Comparison of ENCODE assay signal across 20 cellular contexts in genomic region chr11:133925756-133926155, GRCh38. TPM values are rescaled to one million over a fixed set of nuclear protein-coding genes. Genes with fewer than 3 reads are reported as not detected.
A peak's percentile ranks its signal among the peaks of the same experiment; 100 is the strongest.
DNase-seq lines count a peak whose midpoint lies in the region; ATAC-seq and TF ChIP-seq lines count a peak whose summit lies in the region.
"Had no signal": no experiment of that assay in that cellular context is flagged by ENCODE, and none has a peak within 500 bp of the region (broad histone marks: within the 10 kb centered on the region; RNA-seq: fewer than 3 reads in every experiment).

No MANE protein-coding gene starts in this region.

- intact Hi-C loops in activated CD4-positive, alpha-beta T cell treated with anti-CD3 and anti-CD28 coated beads, Interleukin-2, amount 10 ng/mL, durations not matched to agents 24 days and 14 days (cut with micrococcal nuclease) = loop anchor here (5.0 kb wide), 2 partner anchors 297 to 352 kb away; partner anchors contain the start of genes GLB1L3, NCAPD3 and VPS26B

- peak overlapping the region; percentile 62 for H3K27ac Mint-ChIP-seq in activated CD4-positive, alpha-beta T cell treated with anti-CD3 and anti-CD28 coated beads, Interleukin-2, amount 10 ng/mL, durations not matched to agents 24 days and 14 days
- H3K27ac Mint-ChIP-seq in activated naive CD8-positive, alpha-beta T cell = peak overlapping the region; percentile 16
- no peak overlapping the region for H3K27ac Mint-ChIP-seq in activated naive CD8-positive, alpha-beta T cell treated with anti-CD3 and anti-CD28 coated beads for 36 hours
- no peak overlapping the region for H3K27ac Mint-ChIP-seq in T-helper 17 cell
- peak overlapping the region; percentile 11 for H3K27ac Mint-ChIP-seq in progenitor cell of endocrine pancreas
- H3K27ac Mint-ChIP-seq: B cell; CD4-positive, alpha-beta T cell; CD8-positive, alpha-beta memory T cell; HFFc6 had no signal

- DNase-seq in activated CD4-positive, alpha-beta T cell treated with anti-CD3 and anti-CD28 coated beads, Interleukin-2, amount 10 ng/mL, durations not matched to agents 24 days and 14 days = no peak
- no peak for DNase-seq in activated CD4-positive, alpha-beta T cell treated with anti-CD3 and anti-CD28 coated beads, Interleukin-2, amount 50 U/mL, for 48 hours
- no peak for DNase-seq in activated naive CD8-positive, alpha-beta T cell treated with anti-CD3 and anti-CD28 coated beads for 36 hours
- no peak for DNase-seq in T-helper 17 cell
- no peak for DNase-seq in progenitor cell of endocrine pancreas (ENCODE audit: low spot score, unreplicated experiment)
- no peak for DNase-seq in HUDEP-2 (lab: John Stamatoyannopoulos, UW; ENCODE audit: unreplicated experiment in 76 of 76)
- DNase-seq: CD4-positive, alpha-beta T cell; CD8-positive, alpha-beta memory T cell; DMS 273 treated with DMSO at 0.1 percent for 48 hours; DMS79; EL; GF-D8; GOT3; HFFc6 had no signal

- no peak overlapping the region for H3K4me3 Mint-ChIP-seq in activated CD4-positive, alpha-beta T cell treated with anti-CD3 and anti-CD28 coated beads, Interleukin-2, amount 10 ng/mL, durations not matched to agents 24 days and 14 days
- no peak overlapping the region for H3K4me3 Mint-ChIP-seq in activated naive CD8-positive, alpha-beta T cell
- H3K4me3 Mint-ChIP-seq in activated naive CD8-positive, alpha-beta T cell treated with anti-CD3 and anti-CD28 coated beads for 36 hours = no peak overlapping the region
- H3K4me3 Mint-ChIP-seq in T-helper 17 cell (peak overlapping the region; percentile 31), progenitor cell of endocrine pancreas (ENCODE audit: low read depth) (no peak overlapping the region)
- H3K4me3 Mint-ChIP-seq: B cell; CD14-positive monocyte; CD4-positive, alpha-beta T cell; CD8-positive, alpha-beta memory T cell; HFFc6 had no signal

- no peaks in the 10 kb centered on the region for H3K9me3 ChIP-seq in T-helper 17 cell (ENCODE audit: control insufficient read depth, low read length, poor library complexity, severe bottlenecking)
- H3K9me3 ChIP-seq: BLaER1 treated with 17β-estradiol and CSF1 and Interleukin-3, amounts not matched to agents 10 nM and 100 nM; HAP-1 had no signal

- peaks cover 67% of the 10 kb centered on the region for H3K36me3 Mint-ChIP-seq in activated CD4-positive, alpha-beta T cell treated with anti-CD3 and anti-CD28 coated beads, Interleukin-2, amount 10 ng/mL, durations not matched to agents 24 days and 14 days (ENCODE audit: low read depth)
- H3K36me3 Mint-ChIP-seq in activated naive CD8-positive, alpha-beta T cell = peaks cover 11% of the 10 kb centered on the region
- peaks cover 32% of the 10 kb centered on the region for H3K36me3 Mint-ChIP-seq in activated naive CD8-positive, alpha-beta T cell treated with anti-CD3 and anti-CD28 coated beads for 36 hours
- H3K36me3 Mint-ChIP-seq in T-helper 17 cell (ENCODE audit: low read depth) = peaks cover 9% of the 10 kb centered on the region
- H3K36me3 Mint-ChIP-seq in progenitor cell of endocrine pancreas (ENCODE audit: insufficient read depth) = peaks cover 2% of the 10 kb centered on the region
- H3K36me3 Mint-ChIP-seq: CD14-positive monocyte had no signal

- ATAC-seq in T-helper 17 cell (no peak), HG02588 (IDR thresholded peaks at IDR 0.05; ENCODE audit: unreplicated experiment) (no peak)

- TF ChIP-seq CTCF in progenitor cell of endocrine pancreas (IDR thresholded peaks at IDR 0.05; ENCODE audit: unreplicated experiment) = no peak

- no peaks in the 10 kb centered on the region for H3K9me3 Mint-ChIP-seq in activated CD4-positive, alpha-beta T cell treated with anti-CD3 and anti-CD28 coated beads, Interleukin-2, amount 10 ng/mL, durations not matched to agents 24 days and 14 days
- H3K9me3 Mint-ChIP-seq in activated naive CD8-positive, alpha-beta T cell (ENCODE audit: low read depth) = no peaks in the 10 kb centered on the region
- H3K9me3 Mint-ChIP-seq in activated naive CD8-positive, alpha-beta T cell treated with anti-CD3 and anti-CD28 coated beads for 36 hours = no peaks in the 10 kb centered on the region
- no peaks in the 10 kb centered on the region for H3K9me3 Mint-ChIP-seq in progenitor cell of endocrine pancreas (ENCODE audit: low read depth)
- H3K9me3 Mint-ChIP-seq: CD4-positive, alpha-beta T cell; CD8-positive, alpha-beta memory T cell; HFFc6 had no signal

- no peaks in the 10 kb centered on the region for H3K27me3 Mint-ChIP-seq in activated CD4-positive, alpha-beta T cell treated with anti-CD3 and anti-CD28 coated beads, Interleukin-2, amount 10 ng/mL, durations not matched to agents 24 days and 14 days
- H3K27me3 Mint-ChIP-seq in activated naive CD8-positive, alpha-beta T cell = no peaks in the 10 kb centered on the region
- H3K27me3 Mint-ChIP-seq in activated naive CD8-positive, alpha-beta T cell treated with anti-CD3 and anti-CD28 coated beads for 36 hours = no peaks in the 10 kb centered on the region
- H3K27me3 Mint-ChIP-seq in T-helper 17 cell (no peaks in the 10 kb centered on the region), progenitor cell of endocrine pancreas (peaks cover 3% of the 10 kb centered on the region)
- H3K27me3 Mint-ChIP-seq: CD4-positive, alpha-beta T cell; CD8-positive, alpha-beta memory T cell had no signal

- peaks cover 31% of the 10 kb centered on the region for H3K4me1 Mint-ChIP-seq in activated CD4-positive, alpha-beta T cell treated with anti-CD3 and anti-CD28 coated beads, Interleukin-2, amount 10 ng/mL, durations not matched to agents 24 days and 14 days
- H3K4me1 Mint-ChIP-seq in activated naive CD8-positive, alpha-beta T cell (ENCODE audit: low read depth) = peaks cover 22% of the 10 kb centered on the region
- peaks cover 31% of the 10 kb centered on the region for H3K4me1 Mint-ChIP-seq in activated naive CD8-positive, alpha-beta T cell treated with anti-CD3 and anti-CD28 coated beads for 36 hours
- H3K4me1 Mint-ChIP-seq in T-helper 17 cell = peaks cover 25% of the 10 kb centered on the region
- H3K4me1 Mint-ChIP-seq in progenitor cell of endocrine pancreas (ENCODE audit: low read depth) = peaks cover 3% of the 10 kb centered on the region

RNA-seq across cellular contexts. Expression of gene IGSF9B, which starts 31.0 kb away (rescaled TPM):
- total RNA-seq in activated CD4-positive, alpha-beta T cell treated with anti-CD3 and anti-CD28 coated beads, Interleukin-2, amount 10 ng/mL, durations not matched to agents 24 days and 14 days = 90.5 and 91.8 TPM in 2 replicates
- total RNA-seq in activated naive CD8-positive, alpha-beta T cell treated with anti-CD3 and anti-CD28 coated beads for 36 hours = 10 to 100 TPM; 36.0 to 46.5 TPM
- 10 to 100 TPM; 43.8 to 52.9 TPM for total RNA-seq in T-helper 17 cell
- 7.8 and 9.4 TPM in 2 replicates for total RNA-seq in progenitor cell of endocrine pancreas
- total RNA-seq: HFFc6 had no signal

Comparison
In these comparisons a context has a peak if more than half of its experiments do, and no peak if none do; other contexts are left out.
1. H3K27ac Mint-ChIP-seq: peak in activated CD4-positive, alpha-beta T cell treated with anti-CD3 and anti-CD28 coated beads, Interleukin-2, amount 10 ng/mL, durations not matched to agents 24 days and 14 days (single experiment), activated naive CD8-positive, alpha-beta T cell (single experiment) and progenitor cell of endocrine pancreas (single experiment); none in activated naive CD8-positive, alpha-beta T cell treated with anti-CD3 and anti-CD28 coated beads for 36 hours (single experiment) and T-helper 17 cell (single experiment).